In the genomic region with DNA sequence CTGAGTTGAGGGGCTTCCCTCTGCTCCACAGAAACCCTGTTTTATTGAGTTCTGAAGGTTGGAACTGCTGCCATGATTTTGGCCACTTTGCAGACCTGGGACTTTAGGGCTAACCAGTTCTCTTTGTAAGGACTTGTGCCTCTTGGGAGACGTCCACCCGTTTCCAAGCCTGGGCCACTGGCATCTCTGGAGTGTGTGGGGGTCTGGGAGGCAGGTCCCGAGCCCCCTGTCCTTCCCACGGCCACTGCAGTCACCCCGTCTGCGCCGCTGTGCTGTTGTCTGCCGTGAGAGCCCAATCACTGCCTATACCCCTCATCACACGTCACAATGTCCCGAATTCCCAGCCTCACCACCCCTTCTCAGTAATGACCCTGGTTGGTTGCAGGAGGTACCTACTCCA, we compare ENCODE assay signal across 1 cellular context.
TF ChIP-seq lines count a peak whose summit lies in the region.

No MANE protein-coding gene starts in this region.

TF ChIP-seq in SK-N-SH, 30 proteins besides CTCF, POLR2A, EP300 and RAD21 (continued from another document):
- TF ChIP-seq, protein P1, sequence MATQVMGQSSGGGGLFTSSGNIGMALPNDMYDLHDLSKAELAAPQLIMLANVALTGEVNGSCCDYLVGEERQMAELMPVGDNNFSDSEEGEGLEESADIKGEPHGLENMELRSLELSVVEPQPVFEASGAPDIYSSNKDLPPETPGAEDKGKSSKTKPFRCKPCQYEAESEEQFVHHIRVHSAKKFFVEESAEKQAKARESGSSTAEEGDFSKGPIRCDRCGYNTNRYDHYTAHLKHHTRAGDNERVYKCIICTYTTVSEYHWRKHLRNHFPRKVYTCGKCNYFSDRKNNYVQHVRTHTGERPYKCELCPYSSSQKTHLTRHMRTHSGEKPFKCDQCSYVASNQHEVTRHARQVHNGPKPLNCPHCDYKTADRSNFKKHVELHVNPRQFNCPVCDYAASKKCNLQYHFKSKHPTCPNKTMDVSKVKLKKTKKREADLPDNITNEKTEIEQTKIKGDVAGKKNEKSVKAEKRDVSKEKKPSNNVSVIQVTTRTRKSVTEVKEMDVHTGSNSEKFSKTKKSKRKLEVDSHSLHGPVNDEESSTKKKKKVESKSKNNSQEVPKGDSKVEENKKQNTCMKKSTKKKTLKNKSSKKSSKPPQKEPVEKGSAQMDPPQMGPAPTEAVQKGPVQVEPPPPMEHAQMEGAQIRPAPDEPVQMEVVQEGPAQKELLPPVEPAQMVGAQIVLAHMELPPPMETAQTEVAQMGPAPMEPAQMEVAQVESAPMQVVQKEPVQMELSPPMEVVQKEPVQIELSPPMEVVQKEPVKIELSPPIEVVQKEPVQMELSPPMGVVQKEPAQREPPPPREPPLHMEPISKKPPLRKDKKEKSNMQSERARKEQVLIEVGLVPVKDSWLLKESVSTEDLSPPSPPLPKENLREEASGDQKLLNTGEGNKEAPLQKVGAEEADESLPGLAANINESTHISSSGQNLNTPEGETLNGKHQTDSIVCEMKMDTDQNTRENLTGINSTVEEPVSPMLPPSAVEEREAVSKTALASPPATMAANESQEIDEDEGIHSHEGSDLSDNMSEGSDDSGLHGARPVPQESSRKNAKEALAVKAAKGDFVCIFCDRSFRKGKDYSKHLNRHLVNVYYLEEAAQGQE (IDR thresholded peaks at IDR 0.05; ENCODE audit: low read depth, low read length) = no peak
- TF ChIP-seq TAF1 (IDR thresholded peaks at IDR 0.05; ENCODE audit: borderline replicate concordance, low read depth, low read length) = no peak
- TF ChIP-seq, protein P2, sequence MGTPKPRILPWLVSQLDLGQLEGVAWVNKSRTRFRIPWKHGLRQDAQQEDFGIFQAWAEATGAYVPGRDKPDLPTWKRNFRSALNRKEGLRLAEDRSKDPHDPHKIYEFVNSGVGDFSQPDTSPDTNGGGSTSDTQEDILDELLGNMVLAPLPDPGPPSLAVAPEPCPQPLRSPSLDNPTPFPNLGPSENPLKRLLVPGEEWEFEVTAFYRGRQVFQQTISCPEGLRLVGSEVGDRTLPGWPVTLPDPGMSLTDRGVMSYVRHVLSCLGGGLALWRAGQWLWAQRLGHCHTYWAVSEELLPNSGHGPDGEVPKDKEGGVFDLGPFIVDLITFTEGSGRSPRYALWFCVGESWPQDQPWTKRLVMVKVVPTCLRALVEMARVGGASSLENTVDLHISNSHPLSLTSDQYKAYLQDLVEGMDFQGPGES (IDR thresholded peaks at IDR 0.05; ENCODE audit: low read depth, low read length) = no peak
- no peak for TF ChIP-seq GATA2 (CRISPR knock-in tag; IDR thresholded peaks at IDR 0.05)
- TF ChIP-seq SIN3A (IDR thresholded peaks at IDR 0.05; ENCODE audit: borderline replicate concordance, low read depth, low read length) = no peak
- TF ChIP-seq, protein P3, sequence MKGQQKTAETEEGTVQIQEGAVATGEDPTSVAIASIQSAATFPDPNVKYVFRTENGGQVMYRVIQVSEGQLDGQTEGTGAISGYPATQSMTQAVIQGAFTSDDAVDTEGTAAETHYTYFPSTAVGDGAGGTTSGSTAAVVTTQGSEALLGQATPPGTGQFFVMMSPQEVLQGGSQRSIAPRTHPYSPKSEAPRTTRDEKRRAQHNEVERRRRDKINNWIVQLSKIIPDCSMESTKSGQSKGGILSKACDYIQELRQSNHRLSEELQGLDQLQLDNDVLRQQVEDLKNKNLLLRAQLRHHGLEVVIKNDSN (IDR thresholded peaks at IDR 0.05; ENCODE audit: borderline replicate concordance, low read depth) = no peak
- TF ChIP-seq TEAD4 (IDR thresholded peaks at IDR 0.05; ENCODE audit: borderline replicate concordance, insufficient read depth) = no peak
- no peak for TF ChIP-seq CHD2 (IDR thresholded peaks at IDR 0.05; ENCODE audit: low read length, partially characterized antibody)
TF ChIP-seq in SK-N-SH: peak in this region for 0.
